In genomic region chr4:158195297-158195696, GRCh38 we compare ENCODE assay signal across 22 cellular contexts. TPM values are rescaled to one million over a fixed set of nuclear protein-coding genes. Genes with fewer than 3 reads are reported as not detected.
"Had no signal": no experiment of that assay in that cellular context is flagged by ENCODE, and none has a peak within 500 bp of the region (broad histone marks: within the 10 kb centered on the region; RNA-seq: fewer than 3 reads in every experiment).

No MANE protein-coding gene starts in this region.

- H3K79me2 ChIP-seq: hepatocyte had no signal

- H3K4me1 Mint-ChIP-seq: stimulated activated memory B cell treated with anti-CD40 and anti-IgM and Interleukin-4, amounts not matched to agents 10 μg/mL and 1 μg/mL and 100 μg/mL, for 72 hours had no signal

- ATAC-seq: foreskin keratinocyte; left cardiac atrium; lower lobe of right lung; natural killer cell treated with Interleukin-12 subunit alpha and Interleukin-12 subunit beta and Interleukin-15 and Interleukin-18, amount 100 ng/mL, for 72 hours; psoas muscle; right lobe of liver; stimulated activated memory B cell treated with anti-CD40 and anti-IgM and Interleukin-4, amounts not matched to agents 10 μg/mL and 1 μg/mL and 100 μg/mL, for 72 hours had no signal

- H3K4me2 ChIP-seq: hepatocyte had no signal

- H3K36me3 Mint-ChIP-seq: natural killer cell treated with Interleukin-12 subunit alpha and Interleukin-12 subunit beta and Interleukin-15 and Interleukin-18, amount 100 ng/mL, for 72 hours; stimulated activated memory B cell treated with anti-CD40 and anti-IgM and Interleukin-4, amounts not matched to agents 10 μg/mL and 1 μg/mL and 100 μg/mL, for 72 hours had no signal

- H3K9me3 ChIP-seq: left ventricle myocardium inferior, lower lobe of right lung, psoas muscle, right lobe of liver, thyroid gland, upper lobe of left lung, uterus had no signal

- H2AFZ ChIP-seq: hepatocyte had no signal

- H3K27me3 ChIP-seq: hepatocyte, right lobe of liver, thyroid gland, upper lobe of left lung, uterus had no signal

- H3K36me3 ChIP-seq: lower lobe of right lung, right lobe of liver, thyroid gland, upper lobe of left lung, uterus had no signal

- H3K27ac Mint-ChIP-seq: dendritic cell treated with granulocyte-macrophage colony-stimulating factor and Interleukin-4, amounts not matched to agents 40 ng/mL and 50 ng/mL, for 4 days; natural killer cell treated with Interleukin-12 subunit alpha and Interleukin-12 subunit beta and Interleukin-15 and Interleukin-18, amount 100 ng/mL, for 72 hours; stimulated activated memory B cell treated with anti-CD40 and anti-IgM and Interleukin-4, amounts not matched to agents 10 μg/mL and 1 μg/mL and 100 μg/mL, for 72 hours; stimulated activated naive CD8-positive, alpha-beta T cell treated with anti-CD3 and anti-CD28 coated beads, Interleukin-15, Interleukin-2, amounts not matched to agents 100 ng/mL and 50 ng/mL, for 24 hours had no signal

- H3K27me3 Mint-ChIP-seq: dendritic cell treated with granulocyte-macrophage colony-stimulating factor and Interleukin-4, amounts not matched to agents 40 ng/mL and 50 ng/mL, for 4 days; stimulated activated memory B cell treated with anti-CD40 and anti-IgM and Interleukin-4, amounts not matched to agents 10 μg/mL and 1 μg/mL and 100 μg/mL, for 72 hours had no signal

- H3K9me3 Mint-ChIP-seq: dendritic cell treated with granulocyte-macrophage colony-stimulating factor and Interleukin-4, amounts not matched to agents 40 ng/mL and 50 ng/mL, for 4 days; stimulated activated memory B cell treated with anti-CD40 and anti-IgM and Interleukin-4, amounts not matched to agents 10 μg/mL and 1 μg/mL and 100 μg/mL, for 72 hours; stimulated activated naive CD8-positive, alpha-beta T cell treated with anti-CD3 and anti-CD28 coated beads, Interleukin-15, Interleukin-2, amounts not matched to agents 100 ng/mL and 50 ng/mL, for 24 hours had no signal

- FAIRE-seq: colon, kidney had no signal

- H3K4me1 ChIP-seq: foreskin keratinocyte, lower lobe of right lung, psoas muscle, right lobe of liver, uterus had no signal

- H3K27ac ChIP-seq: foreskin keratinocyte, hepatocyte, left ventricle myocardium inferior, lower lobe of right lung, psoas muscle, right lobe of liver, thyroid gland, upper lobe of left lung, uterus had no signal

- H3K4me3 Mint-ChIP-seq: dendritic cell treated with granulocyte-macrophage colony-stimulating factor and Interleukin-4, amounts not matched to agents 40 ng/mL and 50 ng/mL, for 4 days; natural killer cell treated with Interleukin-12 subunit alpha and Interleukin-12 subunit beta and Interleukin-15 and Interleukin-18, amount 100 ng/mL, for 72 hours; stimulated activated memory B cell treated with anti-CD40 and anti-IgM and Interleukin-4, amounts not matched to agents 10 μg/mL and 1 μg/mL and 100 μg/mL, for 72 hours; stimulated activated naive CD8-positive, alpha-beta T cell treated with anti-CD3 and anti-CD28 coated beads, Interleukin-15, Interleukin-2, amounts not matched to agents 100 ng/mL and 50 ng/mL, for 24 hours had no signal

- DNase-seq: erythroblast; foreskin keratinocyte; head of caudate nucleus; kidney; left cardiac atrium; left ventricle myocardium inferior; lower lobe of right lung; mesenchymal stem cell; midbrain; psoas muscle; retina; right lobe of liver; stimulated activated CD4-positive, alpha-beta T cell treated with anti-CD3 and anti-CD28 coated beads, Interleukin-4, amount 100 ng/mL, for 1 hour; thyroid gland; upper lobe of left lung; uterus had no signal

- H3K4me3 ChIP-seq: hepatocyte, left ventricle myocardium inferior, lower lobe of right lung, psoas muscle, right lobe of liver, thyroid gland, upper lobe of left lung, uterus had no signal

RNA-seq across cellular contexts. Expression of gene GASK1B, which starts 22.5 kb away (rescaled TPM):
- total RNA-seq: natural killer cell treated with Interleukin-12 subunit alpha and Interleukin-12 subunit beta and Interleukin-15 and Interleukin-18, amount 100 ng/mL, for 72 hours had no signal
